ENCODE assay signal across 26 cellular contexts in the genomic region with DNA sequence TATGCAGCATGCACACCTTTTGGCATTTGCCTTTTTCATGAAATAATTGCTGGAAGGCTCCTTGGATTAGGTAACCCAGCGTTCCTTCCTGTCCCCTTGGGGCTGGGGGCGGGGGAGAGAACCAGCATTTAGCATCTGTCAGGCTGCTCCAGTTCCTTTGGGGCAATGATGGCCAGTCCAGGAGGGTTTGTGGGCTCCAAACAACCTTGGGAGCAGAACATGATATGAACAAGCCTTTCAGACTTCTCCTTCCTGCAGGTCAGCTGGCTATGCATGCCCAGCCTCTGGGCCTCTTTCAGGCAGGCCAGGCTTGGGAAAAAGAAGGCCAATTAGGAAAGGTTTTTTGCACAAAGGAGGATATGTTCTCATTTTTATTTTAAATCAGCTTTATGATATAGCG. TPM values are rescaled to one million over a fixed set of nuclear protein-coding genes. Genes with fewer than 3 reads are reported as not detected.
A peak's percentile ranks its signal among the peaks of the same experiment; 100 is the strongest.
DNase-seq lines count a peak whose midpoint lies in the region; ATAC-seq and TF ChIP-seq lines count a peak whose summit lies in the region.
"Had no signal": no experiment of that assay in that cellular context is flagged by ENCODE, and none has a peak within 500 bp of the region (broad histone marks: within the 10 kb centered on the region; RNA-seq: fewer than 3 reads in every experiment).

No MANE protein-coding gene starts in this region.

- DNase-seq in cardiac muscle cell (ENCODE audit: low read depth in 1 of 2, low spot score in 1 of 2) (no peak), heart left ventricle (no peak), WTC11 (ENCODE audit: low spot score) (no peak), spleen (peak; percentile 19), hepatic stellate cell (ENCODE audit: low spot score) (no peak)
- no peak for DNase-seq in naive thymus-derived CD4-positive, alpha-beta T cell
- no peak for DNase-seq in activated CD4-positive, alpha-beta T cell treated with anti-CD3 and anti-CD28 coated beads, Interleukin-2, amount 10 ng/mL, durations not matched to agents 24 days and 14 days
- DNase-seq: activated CD4-positive, alpha-beta T cell treated with anti-CD3 and anti-CD28 coated beads, Interleukin-2, amount 10 ng/mL, durations not matched to agents 7 days and 5 days; body of pancreas; NCI-H510A; NK-92 treated with Interleukin-12 subunit alpha and Interleukin-12 subunit beta, amount 100 ng/mL, for 24 hours; Peyer's patch; small intestine; stimulated activated CD4-positive, alpha-beta T cell treated with anti-CD3 and anti-CD28 coated beads, Interleukin-2, amount 100 ng/mL, for 48 hours; stimulated activated naive CD8-positive, alpha-beta T cell treated with anti-CD3 and anti-CD28 coated beads, Interleukin-15, Interleukin-2, amounts not matched to agents 100 U/mL and 50 U/mL, for 24 hours; tibial artery had no signal

- H3K4me3 ChIP-seq in cardiac muscle cell (no peak overlapping the region), heart left ventricle (peak overlapping the region in 4 of 12 donors; percentile 57 to 70 (median 64)), spleen (no peak overlapping the region)
- no peak overlapping the region for H3K4me3 ChIP-seq in naive thymus-derived CD4-positive, alpha-beta T cell (ENCODE audit: low read length)
- H3K4me3 ChIP-seq: body of pancreas had no signal

- POLR2A ChIA-PET in WTC11 (lab: Charles Lee), result no interaction called here
- POLR2A ChIA-PET in naive thymus-derived CD4-positive, alpha-beta T cell (lab: Charles Lee), result no interaction called here

- no peaks in the 10 kb centered on the region for H3K9me3 ChIP-seq in cardiac muscle cell (ENCODE audit: low read depth)
- no peaks in the 10 kb centered on the region for H3K9me3 ChIP-seq in heart left ventricle
- H3K9me3 ChIP-seq in naive thymus-derived CD4-positive, alpha-beta T cell (ENCODE audit: control insufficient read depth in 2 of 3, low read length in 3 of 3), result no peaks in the 10 kb centered on the region
- no peaks in the 10 kb centered on the region for H3K9me3 ChIP-seq in spleen
- H3K9me3 ChIP-seq: body of pancreas, Peyer's patch, SJCRH30, tibial artery had no signal

- H3K27me3 ChIP-seq in cardiac muscle cell (no peaks in the 10 kb centered on the region), heart left ventricle (peaks cover 0 to 30% (median 10%) of the 10 kb centered on the region in 9 donors), spleen (replicated peaks in 1 of 7) (peaks cover 4 to 52% (median 33%) of the 10 kb centered on the region in 7 donors)
- H3K27me3 ChIP-seq in naive thymus-derived CD4-positive, alpha-beta T cell (ENCODE audit: control insufficient read depth in 2 of 2, insufficient read depth in 2 of 2, low read length in 2 of 2), result peaks cover 0 to 5% of the 10 kb centered on the region in 2 donors

- H3K4me3 Mint-ChIP-seq in WTC11, result peak overlapping the region; percentile 86
- H3K4me3 Mint-ChIP-seq in naive thymus-derived CD4-positive, alpha-beta T cell, result peak overlapping the region in 6 of 10 donors; percentile 42 to 85 (median 76)
- no peak overlapping the region for H3K4me3 Mint-ChIP-seq in activated CD4-positive, alpha-beta T cell treated with anti-CD3 and anti-CD28 coated beads, Interleukin-2, amount 10 ng/mL, durations not matched to agents 24 days and 14 days

- H3K4me1 ChIP-seq in cardiac muscle cell (ENCODE audit: low read depth) (peaks cover 43% of the 10 kb centered on the region), heart left ventricle (peaks cover 0 to 62% (median 20%) of the 10 kb centered on the region in 12 donors), spleen (peaks cover 6 to 21% (median 16%) of the 10 kb centered on the region in 6 donors)
- no peaks in the 10 kb centered on the region for H3K4me1 ChIP-seq in naive thymus-derived CD4-positive, alpha-beta T cell (ENCODE audit: control insufficient read depth in 2 of 2, insufficient read depth in 2 of 2, low read length in 2 of 2)
- H3K4me1 ChIP-seq: SJCRH30 had no signal

- H3K36me3 Mint-ChIP-seq in WTC11, result no peaks in the 10 kb centered on the region
- no peaks in the 10 kb centered on the region for H3K36me3 Mint-ChIP-seq in naive thymus-derived CD4-positive, alpha-beta T cell
- no peaks in the 10 kb centered on the region for H3K36me3 Mint-ChIP-seq in activated CD4-positive, alpha-beta T cell treated with anti-CD3 and anti-CD28 coated beads, Interleukin-2, amount 10 ng/mL, durations not matched to agents 24 days and 14 days (ENCODE audit: low read depth)
- H3K36me3 Mint-ChIP-seq: natural killer cell treated with Interleukin-12 subunit alpha and Interleukin-12 subunit beta and Interleukin-15 and Interleukin-18, amount 100 ng/mL, for 72 hours had no signal

- H3K36me3 ChIP-seq in cardiac muscle cell (no peaks in the 10 kb centered on the region), heart left ventricle (no peaks in the 10 kb centered on the region), spleen (no peaks in the 10 kb centered on the region)
- H3K36me3 ChIP-seq in naive thymus-derived CD4-positive, alpha-beta T cell (ENCODE audit: control insufficient read depth in 2 of 3, insufficient read depth in 3 of 3, low read length in 3 of 3), result no peaks in the 10 kb centered on the region
- H3K36me3 ChIP-seq: Peyer's patch, SJCRH30, tibial artery had no signal

- TF ChIP-seq CTCF in cardiac muscle cell (IDR thresholded peaks at IDR 0.05; ENCODE audit: low read depth, low read length), result no peak
- TF ChIP-seq CTCF in heart left ventricle (IDR thresholded peaks at IDR 0.05), result no peak
- TF ChIP-seq CTCF in WTC11 (IDR thresholded peaks at IDR 0.05), result no peak
- TF ChIP-seq CTCF in spleen (IDR thresholded peaks at IDR 0.05 in 8 of 11, conservative IDR thresholded peaks at IDR 0.05 in 3 of 11), result no peak

- TF ChIP-seq POLR2A in heart left ventricle (IDR thresholded peaks at IDR 0.05) (no peak), spleen (IDR thresholded peaks at IDR 0.05) (no peak)

- H3K9me3 Mint-ChIP-seq in WTC11, result no peaks in the 10 kb centered on the region
- H3K9me3 Mint-ChIP-seq in naive thymus-derived CD4-positive, alpha-beta T cell, result peaks cover 0 to 2% (median 0%) of the 10 kb centered on the region in 11 donors
- H3K9me3 Mint-ChIP-seq in activated CD4-positive, alpha-beta T cell treated with anti-CD3 and anti-CD28 coated beads, Interleukin-2, amount 10 ng/mL, durations not matched to agents 24 days and 14 days, result no peaks in the 10 kb centered on the region
- H3K9me3 Mint-ChIP-seq: activated CD4-positive, alpha-beta T cell treated with anti-CD3 and anti-CD28 coated beads, Interleukin-2, amount 10 ng/mL, durations not matched to agents 7 days and 5 days; IgD-negative memory B cell; natural killer cell treated with Interleukin-12 subunit alpha and Interleukin-12 subunit beta and Interleukin-15 and Interleukin-18, amount 100 ng/mL, for 72 hours had no signal

- H3K27ac Mint-ChIP-seq in WTC11, result no peak overlapping the region
- no peak overlapping the region for H3K27ac Mint-ChIP-seq in naive thymus-derived CD4-positive, alpha-beta T cell
- no peak overlapping the region for H3K27ac Mint-ChIP-seq in activated CD4-positive, alpha-beta T cell treated with anti-CD3 and anti-CD28 coated beads, Interleukin-2, amount 10 ng/mL, durations not matched to agents 24 days and 14 days
- H3K27ac Mint-ChIP-seq: natural killer cell treated with Interleukin-12 subunit alpha and Interleukin-12 subunit beta and Interleukin-15 and Interleukin-18, amount 100 ng/mL, for 72 hours had no signal

- H3K27ac ChIP-seq in cardiac muscle cell, result peak overlapping the region; percentile 12
- peak overlapping the region in 1 of 12 donors; percentile 82 for H3K27ac ChIP-seq in heart left ventricle
- no peak overlapping the region for H3K27ac ChIP-seq in naive thymus-derived CD4-positive, alpha-beta T cell (ENCODE audit: low read depth, low read length)
- no peak overlapping the region for H3K27ac ChIP-seq in spleen
- H3K27ac ChIP-seq: body of pancreas, SJCRH30, tibial artery had no signal

- ATAC-seq in heart left ventricle (no peak), WTC11 (no peak), GM21723 (IDR thresholded peaks at IDR 0.05; ENCODE audit: unreplicated experiment) (no peak)
- no peak for ATAC-seq in naive thymus-derived CD4-positive, alpha-beta T cell
- ATAC-seq: natural killer cell treated with Interleukin-12 subunit alpha and Interleukin-12 subunit beta and Interleukin-15 and Interleukin-18, amount 100 ng/mL, for 72 hours had no signal

- intact Hi-C loops in heart left ventricle (cut with DNase I), result no loop called here
- intact Hi-C loops in naive thymus-derived CD4-positive, alpha-beta T cell (cut with micrococcal nuclease), result no loop called here
- intact Hi-C loops in spleen (cut with DNase I; ENCODE audit: low total_unique reads), result no loop called here
- intact Hi-C loops in activated CD4-positive, alpha-beta T cell treated with anti-CD3 and anti-CD28 coated beads, Interleukin-2, amount 10 ng/mL, durations not matched to agents 24 days and 14 days (cut with micrococcal nuclease), result no loop called here

- WGBS in heart left ventricle, 4 donors, result 78 to 86% (median 82%) methylated on average over 3 of the region's 3 CpGs
- 63 to 73% (median 64%) methylated on average over 3 of the region's 3 CpGs for whole genome bisulfite sequencing in spleen, 5 donors

- H3K4me1 Mint-ChIP-seq in WTC11, result peaks cover 22% of the 10 kb centered on the region
- peaks cover 2 to 11% (median 5%) of the 10 kb centered on the region in 7 donors for H3K4me1 Mint-ChIP-seq in naive thymus-derived CD4-positive, alpha-beta T cell
- peaks cover 2% of the 10 kb centered on the region for H3K4me1 Mint-ChIP-seq in activated CD4-positive, alpha-beta T cell treated with anti-CD3 and anti-CD28 coated beads, Interleukin-2, amount 10 ng/mL, durations not matched to agents 24 days and 14 days

- CTCF ChIA-PET in WTC11 (lab: Charles Lee), result interaction anchor here (0.9 to 2.7 kb wide), 6 partner anchors 9 to 64 kb away, joined by 3 to 35 read pairs (median 4); a partner anchor contains a TSS
- CTCF ChIA-PET in naive thymus-derived CD4-positive, alpha-beta T cell (lab: Charles Lee), result no interaction called here

- H3K27me3 Mint-ChIP-seq in WTC11 (ENCODE audit: low read depth), result peaks cover 40% of the 10 kb centered on the region
- H3K27me3 Mint-ChIP-seq in naive thymus-derived CD4-positive, alpha-beta T cell, result peaks cover 27 to 50% (median 34%) of the 10 kb centered on the region in 5 donors
- H3K27me3 Mint-ChIP-seq in activated CD4-positive, alpha-beta T cell treated with anti-CD3 and anti-CD28 coated beads, Interleukin-2, amount 10 ng/mL, durations not matched to agents 24 days and 14 days, result peaks cover 45% of the 10 kb centered on the region

RNA-seq across cellular contexts. Expression of a gene that starts 1.1 kb away (rescaled TPM):
- 176 and 184 TPM in 2 replicates for total RNA-seq in cardiac muscle cell
- polyA plus RNA-seq in cardiac muscle cell, result 269 TPM in 2 replicates
- total RNA-seq in heart left ventricle, result 10 to 100 TPM; 10.1 to 47.5 (median 18.5) TPM
- 1 to 10 TPM; 2.1 to 8.2 TPM for polyA plus RNA-seq in heart left ventricle
- total RNA-seq in WTC11 (2021), result 2.7 to 3.8 TPM (median 3.8 TPM) in 3 replicates
- total RNA-seq in naive thymus-derived CD4-positive, alpha-beta T cell, result not detected
- polyA plus RNA-seq in naive thymus-derived CD4-positive, alpha-beta T cell, result not detected
- 1 to 10 TPM in 2 of 7 donors, under 1 TPM in 5; 0.42 to 1.5 (median 0.97) TPM for total RNA-seq in spleen
- under 1 TPM; 0.22 to 0.67 (median 0.36) TPM for polyA plus RNA-seq in spleen
- not detected in 2 replicates for total RNA-seq in activated CD4-positive, alpha-beta T cell treated with anti-CD3 and anti-CD28 coated beads, Interleukin-2, amount 10 ng/mL, durations not matched to agents 24 days and 14 days
- total RNA-seq: activated CD4-positive, alpha-beta T cell treated with anti-CD3 and anti-CD28 coated beads, Interleukin-2, amount 10 ng/mL, durations not matched to agents 7 days and 5 days; endothelial cell of umbilical vein; left lobe of liver; natural killer cell treated with Interleukin-12 subunit alpha and Interleukin-12 subunit beta and Interleukin-15 and Interleukin-18, amount 100 ng/mL, for 72 hours; SJCRH30; T-helper 1 cell treated with Interleukin-12 subunit alpha and Interleukin-12 subunit beta and Interleukin-4 antibody, amounts not matched to agents 30 ng/mL and 1 ng/mL, for 36 hours had no signal
- polyA plus RNA-seq: endothelial cell of umbilical vein, IgD-negative memory B cell had no signal

RNA-seq across cellular contexts. Expression of a gene that starts 22.8 kb away (rescaled TPM):
- not detected in 2 replicates for total RNA-seq in cardiac muscle cell
- not detected in 2 replicates for polyA plus RNA-seq in cardiac muscle cell
- not detected for total RNA-seq in heart left ventricle
- not detected for polyA plus RNA-seq in heart left ventricle
- total RNA-seq in WTC11 (2021), result 0.07 to 0.37 TPM (median 0.18 TPM) in 3 replicates
- not detected for total RNA-seq in naive thymus-derived CD4-positive, alpha-beta T cell
- polyA plus RNA-seq in naive thymus-derived CD4-positive, alpha-beta T cell, result not detected
- under 1 TPM in 1 of 7 donors, not detected in 6; 0.42 TPM for total RNA-seq in spleen
- under 1 TPM in 1 of 3 donors, not detected in 2; 0.03 TPM for polyA plus RNA-seq in spleen
- total RNA-seq in activated CD4-positive, alpha-beta T cell treated with anti-CD3 and anti-CD28 coated beads, Interleukin-2, amount 10 ng/mL, durations not matched to agents 24 days and 14 days, result not detected in 2 replicates
- total RNA-seq: activated CD4-positive, alpha-beta T cell treated with anti-CD3 and anti-CD28 coated beads, Interleukin-2, amount 10 ng/mL, durations not matched to agents 7 days and 5 days; endothelial cell of umbilical vein; H1; mesenteric fat pad; natural killer cell treated with Interleukin-12 subunit alpha and Interleukin-12 subunit beta and Interleukin-15 and Interleukin-18, amount 100 ng/mL, for 72 hours; posterior vena cava; SJCRH30; T-helper 1 cell treated with Interleukin-12 subunit alpha and Interleukin-12 subunit beta and Interleukin-4 antibody, amounts not matched to agents 30 ng/mL and 1 ng/mL, for 36 hours had no signal
- polyA plus RNA-seq: endothelial cell of umbilical vein, IgD-negative memory B cell had no signal

RNA-seq across cellular contexts. Expression of a gene that starts 28.0 kb away (rescaled TPM):
- 47.4 and 57.1 TPM in 2 replicates for total RNA-seq in cardiac muscle cell
- polyA plus RNA-seq in cardiac muscle cell, result 51.5 and 69.3 TPM in 2 replicates
- 10 to 100 TPM; 17.4 to 34.8 (median 24.4) TPM for total RNA-seq in heart left ventricle
- 10 to 100 TPM; 15.5 to 27.8 TPM for polyA plus RNA-seq in heart left ventricle
- total RNA-seq in WTC11 (2021), result 108 to 163 TPM (median 118 TPM) in 3 replicates
- total RNA-seq in naive thymus-derived CD4-positive, alpha-beta T cell, result 10 to 100 TPM; 59.8 to 81.8 (median 77.9) TPM
- 10 to 100 TPM; 21.0 to 42.8 TPM for polyA plus RNA-seq in naive thymus-derived CD4-positive, alpha-beta T cell
- 10 to 100 TPM; 37.1 to 71.2 (median 54.4) TPM for total RNA-seq in spleen
- polyA plus RNA-seq in spleen, result 10 to 100 TPM; 24.7 to 48.6 (median 35.5) TPM
- 178 and 181 TPM in 2 replicates for total RNA-seq in activated CD4-positive, alpha-beta T cell treated with anti-CD3 and anti-CD28 coated beads, Interleukin-2, amount 10 ng/mL, durations not matched to agents 24 days and 14 days

RNA-seq across cellular contexts. Expression of a gene that starts 58.3 kb away (rescaled TPM):
- 0.71 and 1.1 TPM in 2 replicates for total RNA-seq in cardiac muscle cell
- 1.5 TPM in 1 of 2 replicates, not detected in the other for polyA plus RNA-seq in cardiac muscle cell
- 10 to 100 TPM in 1 of 9 donors, under 1 TPM in 5, not detected in 3; 0.23 to 62.4 (median 0.38) TPM for total RNA-seq in heart left ventricle
- polyA plus RNA-seq in heart left ventricle, result not detected
- total RNA-seq in WTC11 (2021), result 0.32 to 0.82 TPM (median 0.50 TPM) in 3 replicates
- under 1 TPM in 3 of 5 experiments, not detected in 2; 0.44 to 0.60 (median 0.50) TPM for total RNA-seq in naive thymus-derived CD4-positive, alpha-beta T cell
- not detected for polyA plus RNA-seq in naive thymus-derived CD4-positive, alpha-beta T cell
- total RNA-seq in spleen, result 1 to 10 TPM in 2 of 7 donors, under 1 TPM in 4, not detected in 1; 0.46 to 2.6 (median 0.88) TPM
- polyA plus RNA-seq in spleen, result under 1 TPM; 0.04 to 0.09 (median 0.06) TPM
- total RNA-seq in activated CD4-positive, alpha-beta T cell treated with anti-CD3 and anti-CD28 coated beads, Interleukin-2, amount 10 ng/mL, durations not matched to agents 24 days and 14 days, result not detected in 2 replicates
- total RNA-seq: body of pancreas; endothelial cell of umbilical vein; mesenteric fat pad; natural killer cell treated with Interleukin-12 subunit alpha and Interleukin-12 subunit beta and Interleukin-15 and Interleukin-18, amount 100 ng/mL, for 72 hours; Peyer's patch; posterior vena cava; T-helper 1 cell treated with Interleukin-12 subunit alpha and Interleukin-12 subunit beta and Interleukin-4 antibody, amounts not matched to agents 30 ng/mL and 1 ng/mL, for 36 hours had no signal
- polyA plus RNA-seq: endothelial cell of umbilical vein had no signal
